21 cellular contexts compared by ENCODE assay signal in genomic region chr5:110469486-110469885, GRCh38.
DNase-seq lines count a peak whose midpoint lies in the region; ATAC-seq and FAIRE-seq lines count a peak whose summit lies in the region.
"Had no signal": no experiment of that assay in that cellular context is flagged by ENCODE, and none has a peak within 500 bp of the region (broad histone marks: within the 10 kb centered on the region; RNA-seq: fewer than 3 reads in every experiment).

No MANE protein-coding gene starts in this region.

- no peak overlapping the region for H2AFZ ChIP-seq in neuronal stem cell (ENCODE audit: low read length)

- H2BK12ac ChIP-seq in neuronal stem cell (ENCODE audit: low read length), result no peak overlapping the region

- no peak overlapping the region for H3K18ac ChIP-seq in neuronal stem cell (ENCODE audit: low read length)

- no peak overlapping the region for H3K4ac ChIP-seq in neuronal stem cell (ENCODE audit: low read length)

- no peaks in the 10 kb centered on the region for H3K27me3 ChIP-seq in neuronal stem cell (ENCODE audit: control insufficient read depth in 3 of 3, insufficient read depth in 3 of 3, low read depth in 1 of 3, low read length in 3 of 3)
- H3K27me3 ChIP-seq: BLaER1 treated with 17β-estradiol and CSF1 and Interleukin-3, amounts not matched to agents 10 nM and 100 nM had no signal

- no peak overlapping the region for H2BK120ac ChIP-seq in neuronal stem cell (ENCODE audit: low read depth, low read length)

- no peaks in the 10 kb centered on the region for H3K36me3 ChIP-seq in neuronal stem cell (replicated peaks in 1 of 2; ENCODE audit: control insufficient read depth in 2 of 2, insufficient read depth in 2 of 2, low read length in 2 of 2)
- H3K36me3 ChIP-seq: BLaER1 treated with 17β-estradiol and CSF1 and Interleukin-3, amounts not matched to agents 10 nM and 100 nM had no signal

- H3K79me1 ChIP-seq in neuronal stem cell (ENCODE audit: low read depth, low read length), result no peaks in the 10 kb centered on the region

- no peak overlapping the region for H2BK5ac ChIP-seq in neuronal stem cell (ENCODE audit: low read length)

- no peak overlapping the region for H3K14ac ChIP-seq in neuronal stem cell (ENCODE audit: low read length)

- no peak overlapping the region for H4K91ac ChIP-seq in neuronal stem cell (ENCODE audit: low read depth, low read length, poor library complexity)

- peaks cover 4 to 8% of the 10 kb centered on the region in 2 donors for H3K9me3 ChIP-seq in neuronal stem cell (replicated peaks in 1 of 2; ENCODE audit: control insufficient read depth in 2 of 2, insufficient read depth in 1 of 2, low read depth in 1 of 2, low read length in 2 of 2)

- peak overlapping the region; percentile 29 for H4K8ac ChIP-seq in neuronal stem cell (ENCODE audit: low read depth, low read length)

- no peak overlapping the region for H3K9ac ChIP-seq in neuronal stem cell (ENCODE audit: low read depth, low read length, poor library complexity)
- H3K9ac ChIP-seq: BLaER1 treated with 17β-estradiol and CSF1 and Interleukin-3, amounts not matched to agents 10 nM and 100 nM had no signal

- no peaks in the 10 kb centered on the region for H3K4me1 ChIP-seq in neuronal stem cell (ENCODE audit: control insufficient read depth in 2 of 2, insufficient read depth in 1 of 2, low read depth in 1 of 2, low read length in 2 of 2)
- H3K4me1 ChIP-seq: BLaER1 treated with 17β-estradiol and CSF1 and Interleukin-3, amounts not matched to agents 10 nM and 100 nM; Caco-2 had no signal

- ATAC-seq in HG02798 (IDR thresholded peaks at IDR 0.05; ENCODE audit: poor library complexity, unreplicated experiment) (no peak), HG03135 (IDR thresholded peaks at IDR 0.05; ENCODE audit: unreplicated experiment) (no peak), GM18861 (IDR thresholded peaks at IDR 0.05; ENCODE audit: unreplicated experiment) (no peak)
- ATAC-seq: CD8-positive, alpha-beta T cell had no signal

- H3K27ac ChIP-seq in neuronal stem cell (replicated peaks; ENCODE audit: low read length), result no peak overlapping the region
- H3K27ac ChIP-seq: BLaER1 treated with 17β-estradiol and CSF1 and Interleukin-3, amounts not matched to agents 10 nM and 100 nM; C4-2B had no signal

- WGBS in neuronal stem cell (ENCODE audit: extremely low coverage in 2 of 2, insufficient read length in 2 of 2, insufficient replicate concordance in 1 of 2), 2 donors, result no CpG with 5 or more reads among the region's 4 CpGs

- intact Hi-C loops in head of caudate nucleus (cut with DNase I), result no loop called here

- no peak overlapping the region for H2BK15ac ChIP-seq in neuronal stem cell (ENCODE audit: low read length)

- no peak overlapping the region for H3K4me2 ChIP-seq in neuronal stem cell (ENCODE audit: insufficient read depth, low read length, poor library complexity, severe bottlenecking)
- H3K4me2 ChIP-seq: BLaER1 treated with 17β-estradiol and CSF1 and Interleukin-3, amounts not matched to agents 10 nM and 100 nM had no signal

- H2AK5ac ChIP-seq in neuronal stem cell (ENCODE audit: low read depth, low read length), result no peak overlapping the region

- no peak for FAIRE-seq in RCC 7860 (lab: Jason Lieb, UNC)
- FAIRE-seq: A204.1, D721Med, G401.6, GM12891 had no signal

- no peak overlapping the region for H3K23ac ChIP-seq in neuronal stem cell (ENCODE audit: low read depth, low read length, poor library complexity)

- DNase-seq in head of caudate nucleus (peak in 33 of 42 donors; percentile 2 to 73 (median 18)), neuronal stem cell (ENCODE audit: low spot score) (no peak), putamen (ENCODE audit: low spot score) (peak; percentile 0), RCC 7860 (ENCODE audit: low spot score) (no peak)
- DNase-seq: 8988T; ACHN; Caco-2; Calu3; CD4-positive, alpha-beta T cell; CD8-positive, alpha-beta T cell; DMS79 treated with DMSO at 0.1 percent for 48 hours; GF-D8 had no signal

- no peak overlapping the region for H3K4me3 ChIP-seq in neuronal stem cell (ENCODE audit: low read length in 2 of 2)
- H3K4me3 ChIP-seq: BLaER1 treated with 17β-estradiol and CSF1 and Interleukin-3, amounts not matched to agents 10 nM and 100 nM had no signal

Comparison
In these comparisons a context has a peak if more than half of its experiments do, and no peak if none do; other contexts are left out.
1. DNase-seq: peak in head of caudate nucleus (33 of 42) and putamen (single experiment); none in neuronal stem cell (single experiment) and RCC 7860 (single experiment).